Comparison of ENCODE assay signal across 14 cellular contexts in the genomic region with DNA sequence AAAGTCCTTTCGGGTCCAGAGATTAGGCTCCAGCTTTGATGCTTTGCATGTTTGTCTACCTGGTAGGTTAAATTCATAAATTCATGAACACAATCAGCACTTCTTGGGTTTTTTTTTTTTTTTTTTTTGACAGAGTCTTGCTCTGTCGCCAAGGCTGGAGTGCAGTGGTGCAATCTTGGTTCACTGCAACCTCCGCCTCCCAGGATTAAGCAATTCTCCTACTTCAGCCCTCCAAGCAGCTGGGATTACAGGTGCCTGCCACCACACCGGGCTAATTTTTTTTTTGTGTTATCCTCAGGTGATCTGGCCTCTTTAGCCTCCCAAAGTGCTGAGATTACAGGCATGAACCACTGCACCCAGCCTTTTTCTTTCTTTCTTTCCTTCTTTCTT. TPM values are rescaled to one million over a fixed set of nuclear protein-coding genes. Genes with fewer than 3 reads are reported as not detected.
"Had no signal": no experiment of that assay in that cellular context is flagged by ENCODE, and none has a peak within 500 bp of the region (broad histone marks: within the 10 kb centered on the region; RNA-seq: fewer than 3 reads in every experiment).

No MANE protein-coding gene starts in this region.

RNA-seq across cellular contexts. Expression of a gene that starts 32.7 kb away (rescaled TPM):
- total RNA-seq: activated T-cell treated with anti-CD3 and anti-CD28 coated beads, Interleukin-2, amount 50 U/mL, for 72 hours; adrenal gland; bronchial epithelial cell; dorsolateral prefrontal cortex; epithelial cell of proximal tubule; fibroblast of lung; left colon; lung microvascular endothelial cell; ovary; psoas muscle; right cardiac atrium; ureter had no signal
- polyA plus RNA-seq: adrenal gland, fibroblast of lung, ovary, psoas muscle, right cardiac atrium, small intestine, thymus had no signal

RNA-seq across cellular contexts. Expression of a gene that starts 52.1 kb away (rescaled TPM):
- total RNA-seq: lung microvascular endothelial cell had no signal
